In genomic region chr10:69388488-69388887, GRCh38 we compare ENCODE assay signal across 15 cellular contexts. TPM values are rescaled to one million over a fixed set of nuclear protein-coding genes. Genes with fewer than 3 reads are reported as not detected.
DNase-seq lines count a peak whose midpoint lies in the region; ATAC-seq and TF ChIP-seq lines count a peak whose summit lies in the region.
"Had no signal": no experiment of that assay in that cellular context is flagged by ENCODE, and none has a peak within 500 bp of the region (broad histone marks: within the 10 kb centered on the region; RNA-seq: fewer than 3 reads in every experiment).

No MANE protein-coding gene starts in this region.

- TF ChIP-seq POLR2A in esophagus squamous epithelium (IDR thresholded peaks at IDR 0.05), result no peak
- TF ChIP-seq POLR2A in GM18505 (IDR thresholded peaks at IDR 0.05; ENCODE audit: borderline replicate concordance, extremely low read depth, insufficient read depth, insufficient read length), result no peak

- H3K36me3 Mint-ChIP-seq in T-helper 2 cell treated with Interferon-gamma antibody and Interleukin-4, amounts not matched to agents 5 μg/mL and 100 μg/mL, for 36 hours (ENCODE audit: low read depth), result peaks cover 58% of the 10 kb centered on the region

- no peak overlapping the region for H3K4me3 Mint-ChIP-seq in T-helper 2 cell treated with Interferon-gamma antibody and Interleukin-4, amounts not matched to agents 5 μg/mL and 100 μg/mL, for 36 hours

- H3K27ac ChIP-seq in HEK293 (ENCODE audit: extremely low read depth, low read depth, low read length), result no peak overlapping the region
- peak overlapping the region in 3 of 4 donors; percentile 79 to 94 (median 89) for H3K27ac ChIP-seq in esophagus squamous epithelium
- H3K27ac ChIP-seq: BLaER1, GM23248, HL-60 had no signal

- TF ChIP-seq CTCF in HEK293 (tag by site-specific recombination; IDR thresholded peaks at IDR 0.05) (no peak), esophagus squamous epithelium (IDR thresholded peaks at IDR 0.05) (no peak)

- H3K36me3 ChIP-seq in HEK293 (ENCODE audit: control insufficient read depth in 2 of 2, insufficient read depth in 1 of 2, low read length in 2 of 2), result peaks cover 12 to 74% of the 10 kb centered on the region in 2 experiments
- H3K36me3 ChIP-seq in esophagus squamous epithelium, result peaks cover 13 to 93% (median 19%) of the 10 kb centered on the region in 3 donors

- peak overlapping the region; percentile 22 for H3K27ac Mint-ChIP-seq in T-helper 2 cell treated with Interferon-gamma antibody and Interleukin-4, amounts not matched to agents 5 μg/mL and 100 μg/mL, for 36 hours

- no peak overlapping the region for H3K4me3 ChIP-seq in HEK293 (ENCODE audit: low read depth, low read length)
- no peak overlapping the region for H3K4me3 ChIP-seq in esophagus squamous epithelium
- H3K4me3 ChIP-seq: BLaER1, GM23248 had no signal

- H3K4me1 ChIP-seq in HEK293 (ENCODE audit: control insufficient read depth, insufficient read depth, low read length) (no peaks in the 10 kb centered on the region), esophagus squamous epithelium (peaks cover 35 to 89% (median 49%) of the 10 kb centered on the region in 3 donors)

- CTCF ChIA-PET in HEK293 (lab: Yijun Ruan, JAX), result interaction anchor here (0.6 to 7.8 kb wide), 3 partner anchors 151 to 381 kb away, joined by 4 to 147 read pairs (median 4); no protein-coding TSS in a partner anchor

- ATAC-seq in GM18505 (IDR thresholded peaks at IDR 0.05; ENCODE audit: unreplicated experiment), result no peak

- H3K27me3 ChIP-seq in esophagus squamous epithelium, result no peaks in the 10 kb centered on the region
- H3K27me3 ChIP-seq: BLaER1 had no signal

- intact Hi-C loops in esophagus squamous epithelium (cut with DNase I), result no loop called here

- H3K4me1 Mint-ChIP-seq in T-helper 2 cell treated with Interferon-gamma antibody and Interleukin-4, amounts not matched to agents 5 μg/mL and 100 μg/mL, for 36 hours (ENCODE audit: low read depth), result peaks cover 21% of the 10 kb centered on the region

- H3K27me3 Mint-ChIP-seq in T-helper 2 cell treated with Interferon-gamma antibody and Interleukin-4, amounts not matched to agents 5 μg/mL and 100 μg/mL, for 36 hours (ENCODE audit: low read depth), result no peaks in the 10 kb centered on the region

- no peak for DNase-seq in T-helper 2 cell treated with Interferon-gamma antibody and Interleukin-4, amounts not matched to agents 5 μg/mL and 100 μg/mL, for 36 hours (ENCODE audit: low spot score)
- no peak for DNase-seq in T-helper 2 cell
- no peak for DNase-seq in esophagus squamous epithelium (lab: John Stamatoyannopoulos, UW)
- no peak for DNase-seq in GM19238 (ENCODE audit: insufficient read length, low spot score)
- DNase-seq in activated CD8-positive, alpha-beta memory T cell treated with anti-CD3 and anti-CD28 coated beads, Interleukin-2, amount 50 U/mL, for 48 hours, result no peak
- DNase-seq: 8988T, AML-193, DMS53, GF-D8, GM23248, HCEC 1CT had no signal

- H3K9me3 ChIP-seq in HEK293 (ENCODE audit: control insufficient read depth, insufficient read depth, low read depth, low read length) (no peaks in the 10 kb centered on the region), esophagus squamous epithelium (no peaks in the 10 kb centered on the region)
- H3K9me3 ChIP-seq: BLaER1 had no signal

- POLR2A ChIA-PET in HEK293 (lab: Yijun Ruan, JAX), result no interaction called here

- H3K9me3 Mint-ChIP-seq in T-helper 2 cell treated with Interferon-gamma antibody and Interleukin-4, amounts not matched to agents 5 μg/mL and 100 μg/mL, for 36 hours, result no peaks in the 10 kb centered on the region

- WGBS in esophagus squamous epithelium, 2 donors, result 92 to 100% methylated on average over 2 of the region's 2 CpGs

TF ChIP-seq in HEK293, 187 proteins besides CTCF, POLR2A, EP300 and RAD21:
- TF ChIP-seq ZNF777 (tag by site-specific recombination; IDR thresholded peaks at IDR 0.05; ENCODE audit: borderline replicate concordance), result no peak
- no peak for TF ChIP-seq ZNF707 (tag by site-specific recombination; IDR thresholded peaks at IDR 0.05)
- no peak for TF ChIP-seq ZNF398 (tag by site-specific recombination; IDR thresholded peaks at IDR 0.05)
- no peak for TF ChIP-seq KLF10 (tag by site-specific recombination; IDR thresholded peaks at IDR 0.05)
- TF ChIP-seq ZNF664 (tag by site-specific recombination; IDR thresholded peaks at IDR 0.05), result no peak
- peak; percentile 96 for TF ChIP-seq ZNF146 (tag by site-specific recombination; IDR thresholded peaks at IDR 0.05)

RNA-seq across cellular contexts. Expression of gene TACR2, which starts 28.2 kb away (rescaled TPM):
- total RNA-seq in esophagus squamous epithelium, result 10 to 100 TPM in 1 of 4 donors, 1 to 10 TPM in 2, under 1 TPM in 1; 0.72 to 24.0 (median 4.4) TPM
